Comparison of ENCODE assay signal across 32 cellular contexts in genomic region chr4:126560794-126561193, GRCh38.
"Had no signal": no experiment of that assay in that cellular context is flagged by ENCODE, and none has a peak within 500 bp of the region (broad histone marks: within the 10 kb centered on the region; RNA-seq: fewer than 3 reads in every experiment).

No MANE protein-coding gene starts in this region.

- H3K27ac ChIP-seq: body of pancreas, cardiac muscle cell, coronary artery, dorsolateral prefrontal cortex, right atrium auricular region, uterus had no signal

- ATAC-seq: body of pancreas; esophagus mucosa; left ventricle myocardium superior; mucosa of descending colon; natural killer cell treated with Interleukin-12 subunit alpha and Interleukin-12 subunit beta and Interleukin-15 and Interleukin-18, amount 100 ng/mL, for 72 hours; stimulated activated memory B cell treated with anti-CD40 and anti-IgM and Interleukin-4, amounts not matched to agents 10 μg/mL and 1 μg/mL and 100 μg/mL, for 72 hours; stimulated activated naive CD8-positive, alpha-beta T cell treated with anti-CD3 and anti-CD28 coated beads, Interleukin-15, amount 100 ng/mL, for 72 hours had no signal

- H3K27me3 Mint-ChIP-seq: activated CD4-positive, alpha-beta memory T cell treated with anti-CD3 and anti-CD28 coated beads for 36 hours; activated CD4-positive, alpha-beta T cell treated with anti-CD3 and anti-CD28 coated beads, Interleukin-2, amount 10 ng/mL, durations not matched to agents 24 days and 14 days; natural killer cell treated with Interleukin-12 subunit alpha and Interleukin-12 subunit beta and Interleukin-15 and Interleukin-18, amount 100 ng/mL, for 72 hours; stimulated activated memory B cell treated with anti-CD40 and anti-IgM and Interleukin-4, amounts not matched to agents 10 μg/mL and 1 μg/mL and 100 μg/mL, for 72 hours; stimulated activated naive CD8-positive, alpha-beta T cell treated with anti-CD3 and anti-CD28 coated beads, Interleukin-15, amount 100 ng/mL, for 72 hours; type B pancreatic cell had no signal

- H3K27ac Mint-ChIP-seq: activated CD4-positive, alpha-beta memory T cell treated with anti-CD3 and anti-CD28 coated beads for 36 hours; activated CD4-positive, alpha-beta T cell treated with anti-CD3 and anti-CD28 coated beads, Interleukin-2, amount 10 ng/mL, durations not matched to agents 24 days and 14 days; activated T-helper 1 cell treated with anti-CD3 and anti-CD28 coated beads, Interleukin-12 subunit alpha, Interleukin-12 subunit beta, Interleukin-2, Interleukin-4 antibody, amounts not matched to agents 30 ng/mL and 10 ng/mL and 1 ng/mL, durations not matched to agents 14 hours and 24 hours and 36 hours; natural killer cell treated with Interleukin-12 subunit alpha and Interleukin-12 subunit beta and Interleukin-15 and Interleukin-18, amount 100 ng/mL, for 72 hours; stimulated activated memory B cell treated with anti-CD40 and anti-IgM and Interleukin-4, amounts not matched to agents 10 μg/mL and 1 μg/mL and 100 μg/mL, for 72 hours; stimulated activated naive CD8-positive, alpha-beta T cell treated with anti-CD3 and anti-CD28 coated beads, Interleukin-15, amount 100 ng/mL, for 72 hours; type B pancreatic cell had no signal

- H3K27me3 ChIP-seq: body of pancreas, cardiac muscle cell, dorsolateral prefrontal cortex, right atrium auricular region, uterus had no signal

- H3K4me3 Mint-ChIP-seq: activated CD4-positive, alpha-beta memory T cell treated with anti-CD3 and anti-CD28 coated beads for 36 hours; activated CD4-positive, alpha-beta T cell treated with anti-CD3 and anti-CD28 coated beads, Interleukin-2, amount 10 ng/mL, durations not matched to agents 24 days and 14 days; activated T-helper 1 cell treated with anti-CD3 and anti-CD28 coated beads, Interleukin-12 subunit alpha, Interleukin-12 subunit beta, Interleukin-2, Interleukin-4 antibody, amounts not matched to agents 30 ng/mL and 10 ng/mL and 1 ng/mL, durations not matched to agents 14 hours and 24 hours and 36 hours; natural killer cell treated with Interleukin-12 subunit alpha and Interleukin-12 subunit beta and Interleukin-15 and Interleukin-18, amount 100 ng/mL, for 72 hours; stimulated activated memory B cell treated with anti-CD40 and anti-IgM and Interleukin-4, amounts not matched to agents 10 μg/mL and 1 μg/mL and 100 μg/mL, for 72 hours; stimulated activated naive CD8-positive, alpha-beta T cell treated with anti-CD3 and anti-CD28 coated beads, Interleukin-15, amount 100 ng/mL, for 72 hours; type B pancreatic cell had no signal

- H3K36me3 ChIP-seq: cardiac muscle cell, right atrium auricular region, uterus had no signal

- H3K4me2 ChIP-seq: smooth muscle cell had no signal

- H3K4me3 ChIP-seq: body of pancreas, cardiac muscle cell, coronary artery, dorsolateral prefrontal cortex, mucosa of descending colon, right atrium auricular region, smooth muscle cell, uterus had no signal

- H3K4me1 Mint-ChIP-seq: activated CD4-positive, alpha-beta T cell treated with anti-CD3 and anti-CD28 coated beads, Interleukin-2, amount 10 ng/mL, durations not matched to agents 24 days and 14 days; stimulated activated memory B cell treated with anti-CD40 and anti-IgM and Interleukin-4, amounts not matched to agents 10 μg/mL and 1 μg/mL and 100 μg/mL, for 72 hours; stimulated activated naive CD8-positive, alpha-beta T cell treated with anti-CD3 and anti-CD28 coated beads, Interleukin-15, amount 100 ng/mL, for 72 hours had no signal

- H3K36me3 Mint-ChIP-seq: activated CD4-positive, alpha-beta memory T cell treated with anti-CD3 and anti-CD28 coated beads for 36 hours; natural killer cell treated with Interleukin-12 subunit alpha and Interleukin-12 subunit beta and Interleukin-15 and Interleukin-18, amount 100 ng/mL, for 72 hours; stimulated activated memory B cell treated with anti-CD40 and anti-IgM and Interleukin-4, amounts not matched to agents 10 μg/mL and 1 μg/mL and 100 μg/mL, for 72 hours; type B pancreatic cell had no signal

- H3K4me1 ChIP-seq: body of pancreas, right atrium auricular region, uterus had no signal

- DNase-seq: activated CD4-positive, alpha-beta memory T cell treated with anti-CD3 and anti-CD28 coated beads for 36 hours; activated CD4-positive, alpha-beta T cell treated with anti-CD3 and anti-CD28 coated beads, Interleukin-2, amount 10 ng/mL, durations not matched to agents 24 days and 14 days; activated CD4-positive, CD25-positive, alpha-beta regulatory T cell treated with anti-CD3 and anti-CD28 coated beads, Interleukin-2, amount 50 U/mL, for 72 hours; activated CD8-positive, alpha-beta memory T cell treated with anti-CD3 and anti-CD28 coated beads, Interleukin-2, amount 50 U/mL, for 4 hours; activated effector memory CD4-positive, alpha-beta T cell treated with anti-CD3 and anti-CD28 coated beads, Interleukin-2, amount 50 U/mL, for 16 hours; activated naive CD4-positive, alpha-beta T cell treated with anti-CD3 and anti-CD28 coated beads, Interleukin-2, amount 50 U/mL, for 16 hours; activated T-cell treated with anti-CD3 and anti-CD28 coated beads, Interleukin-2, amount 50 U/mL, for 1 hour; aorta; body of pancreas; cerebellar nuclear complex; dorsolateral prefrontal cortex; effector memory CD4-positive, alpha-beta T cell; glutamatergic neuron; islet precursor cell; left ventricle myocardium superior; mucosa of descending colon; stimulated activated CD4-positive, alpha-beta T cell treated with anti-CD3 and anti-CD28 coated beads, Interleukin-1b, Interleukin-23, amount 100 ng/mL, for 48 hours; stimulated activated CD4-positive, alpha-beta T cell treated with anti-CD3 and anti-CD28 coated beads, Interleukin-4, amount 100 ng/mL, for 4 hours; stimulated activated CD8-positive, alpha-beta memory T cell treated with anti-CD3 and anti-CD28 coated beads, Interleukin-4, amount 100 ng/mL, for 48 hours; stimulated activated naive CD8-positive, alpha-beta T cell treated with anti-CD3 and anti-CD28 coated beads, Interleukin-15, amount 100 ng/mL, for 72 hours; substantia nigra; T-helper 2 cell; uterus had no signal

- H3K9me3 ChIP-seq: body of pancreas, uterus had no signal
